ENCODE assay signal across 1 cellular context in genomic region chr6:106727480-106728153, GRCh38.
TF ChIP-seq lines count a peak whose summit lies in the region.

No MANE protein-coding gene starts in this region.

TF ChIP-seq in HepG2, 621 proteins besides CTCF, POLR2A, EP300 and RAD21 (continued from another document):
- TF ChIP-seq EHMT2 (IDR thresholded peaks at IDR 0.05; ENCODE audit: borderline replicate concordance, low read depth, low read length) (no peak), MTF2 (CRISPR knock-in tag; IDR thresholded peaks at IDR 0.05; ENCODE audit: borderline replicate concordance) (no peak), LCORL (IDR thresholded peaks at IDR 0.05) (peak; percentile 87), LCORL (CRISPR knock-in tag; IDR thresholded peaks at IDR 0.05) (no peak), SMAD9 (CRISPR knock-in tag; IDR thresholded peaks at IDR 0.05) (no peak)
